In the genomic region with DNA sequence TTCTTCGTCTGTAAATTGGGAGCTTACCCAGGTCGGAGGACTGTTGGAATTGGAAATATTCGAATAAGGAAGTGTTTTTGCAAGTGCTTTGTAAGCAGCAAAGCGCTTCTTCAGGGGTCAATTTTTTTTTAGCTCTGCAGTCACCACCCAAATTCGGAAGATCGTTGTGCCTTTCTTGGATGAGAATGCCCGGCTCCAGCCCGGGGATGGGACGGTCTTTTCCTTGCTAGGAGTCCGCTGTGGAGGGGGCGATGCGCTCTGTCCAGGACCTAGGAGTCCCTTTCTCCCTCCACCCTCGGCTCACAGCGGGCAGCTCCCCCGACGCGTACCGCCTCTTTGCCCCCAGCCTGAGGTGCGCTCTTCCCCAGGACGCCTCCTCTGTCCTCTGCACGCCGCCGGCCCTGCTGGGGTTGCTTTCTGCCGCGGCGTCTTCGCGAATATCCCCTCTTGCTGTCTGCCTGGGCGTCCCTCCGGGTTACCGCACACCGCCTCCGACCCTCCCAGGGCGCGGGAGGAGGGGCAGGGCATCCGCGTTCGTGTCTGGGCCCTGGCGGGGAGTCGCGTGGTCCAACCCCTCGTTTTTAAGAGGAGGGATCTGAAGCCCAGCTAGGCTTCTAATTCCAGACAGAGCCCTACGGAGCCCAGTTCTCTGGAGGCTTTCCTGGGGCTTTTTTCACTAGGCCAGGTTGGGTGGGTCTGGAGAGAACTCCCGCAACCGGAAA, we compare ENCODE assay signal across 11 cellular contexts.
DNase-seq lines count a peak whose midpoint lies in the region; ATAC-seq lines count a peak whose summit lies in the region.
"Had no signal": no experiment of that assay in that cellular context is flagged by ENCODE, and none has a peak within 500 bp of the region (broad histone marks: within the 10 kb centered on the region; RNA-seq: fewer than 3 reads in every experiment).

No MANE protein-coding gene starts in this region.

- H3K4me3 Mint-ChIP-seq in activated naive CD4-positive, alpha-beta T cell treated with anti-CD3 and anti-CD28 coated beads for 36 hours = peak overlapping the region; percentile 41
- H3K4me3 Mint-ChIP-seq in T-helper 17 cell = peak overlapping the region; percentile 69
- H3K4me3 Mint-ChIP-seq in stimulated activated effector memory CD8-positive, alpha-beta T cell treated with anti-CD3 and anti-CD28 coated beads, Interleukin-12 subunit alpha, Interleukin-12 subunit beta, amount 100 ng/mL, for 72 hours = peak overlapping the region; percentile 63

- no peak for DNase-seq in activated naive CD4-positive, alpha-beta T cell treated with anti-CD3 and anti-CD28 coated beads for 36 hours
- DNase-seq in activated naive CD4-positive, alpha-beta T cell treated with Interleukin-2 at 50 U/mL for 16 hours = no peak
- DNase-seq in T-helper 17 cell (no peak), HPDE6-E6E7 (ENCODE audit: extremely low spot score) (no peak), iPS-NIHi11 (ENCODE audit: low spot score) (no peak), NCI-H774 (lab: John Stamatoyannopoulos, UW) (no peak)
- DNase-seq in stimulated activated effector memory CD8-positive, alpha-beta T cell treated with anti-CD3 and anti-CD28 coated beads, Interleukin-12 subunit alpha, Interleukin-12 subunit beta, amount 100 ng/mL, for 72 hours (ENCODE audit: low spot score in 2 of 2) = no peak
- DNase-seq: activated effector memory CD4-positive, alpha-beta T cell treated with anti-CD3 and anti-CD28 coated beads, Interleukin-2, amount 50 U/mL, for 16 hours; BE2C had no signal

- intact Hi-C loops in activated naive CD4-positive, alpha-beta T cell treated with anti-CD3 and anti-CD28 coated beads for 36 hours (cut with micrococcal nuclease) = no loop called here

- no peaks in the 10 kb centered on the region for H3K9me3 Mint-ChIP-seq in activated naive CD4-positive, alpha-beta T cell treated with anti-CD3 and anti-CD28 coated beads for 36 hours
- H3K9me3 Mint-ChIP-seq in stimulated activated effector memory CD8-positive, alpha-beta T cell treated with anti-CD3 and anti-CD28 coated beads, Interleukin-12 subunit alpha, Interleukin-12 subunit beta, amount 100 ng/mL, for 72 hours = no peaks in the 10 kb centered on the region

- peak; percentile 24 for ATAC-seq in T-helper 17 cell
- ATAC-seq in stimulated activated effector memory CD8-positive, alpha-beta T cell treated with anti-CD3 and anti-CD28 coated beads, Interleukin-12 subunit alpha, Interleukin-12 subunit beta, amount 100 ng/mL, for 72 hours = peak; percentile 17

- CTCF ChIA-PET in activated naive CD4-positive, alpha-beta T cell treated with anti-CD3 and anti-CD28 coated beads for 36 hours (lab: Charles Lee) = interaction anchor here (1.5 kb wide), 1 partner anchor 44 kb away, joined by 3 read pairs; no protein-coding TSS in a partner anchor

- no peaks in the 10 kb centered on the region for H3K36me3 Mint-ChIP-seq in activated naive CD4-positive, alpha-beta T cell treated with anti-CD3 and anti-CD28 coated beads for 36 hours (ENCODE audit: low read depth)
- peaks cover 2% of the 10 kb centered on the region for H3K36me3 Mint-ChIP-seq in T-helper 17 cell (ENCODE audit: low read depth)
- H3K36me3 Mint-ChIP-seq in stimulated activated effector memory CD8-positive, alpha-beta T cell treated with anti-CD3 and anti-CD28 coated beads, Interleukin-12 subunit alpha, Interleukin-12 subunit beta, amount 100 ng/mL, for 72 hours = peaks cover 9% of the 10 kb centered on the region

- H3K9me3 ChIP-seq in T-helper 17 cell (ENCODE audit: control insufficient read depth, low read length, poor library complexity, severe bottlenecking) = peaks cover 4% of the 10 kb centered on the region
- H3K9me3 ChIP-seq: BE2C, SK-N-SH had no signal

- H3K27me3 Mint-ChIP-seq in activated naive CD4-positive, alpha-beta T cell treated with anti-CD3 and anti-CD28 coated beads for 36 hours (ENCODE audit: low read depth) = peaks cover 67% of the 10 kb centered on the region
- peaks cover 82% of the 10 kb centered on the region for H3K27me3 Mint-ChIP-seq in T-helper 17 cell

- no peak overlapping the region for H3K27ac Mint-ChIP-seq in activated naive CD4-positive, alpha-beta T cell treated with anti-CD3 and anti-CD28 coated beads for 36 hours
- no peak overlapping the region for H3K27ac Mint-ChIP-seq in T-helper 17 cell
- no peak overlapping the region for H3K27ac Mint-ChIP-seq in stimulated activated effector memory CD8-positive, alpha-beta T cell treated with anti-CD3 and anti-CD28 coated beads, Interleukin-12 subunit alpha, Interleukin-12 subunit beta, amount 100 ng/mL, for 72 hours

- peak overlapping the region; percentile 28 for H3K4me3 ChIP-seq in iPS-11a (ENCODE audit: low read depth, low read length)

- peaks cover 45% of the 10 kb centered on the region for H3K4me1 Mint-ChIP-seq in activated naive CD4-positive, alpha-beta T cell treated with anti-CD3 and anti-CD28 coated beads for 36 hours (ENCODE audit: low read depth)
- H3K4me1 Mint-ChIP-seq in T-helper 17 cell = peaks cover 36% of the 10 kb centered on the region
- peaks cover 51% of the 10 kb centered on the region for H3K4me1 Mint-ChIP-seq in stimulated activated effector memory CD8-positive, alpha-beta T cell treated with anti-CD3 and anti-CD28 coated beads, Interleukin-12 subunit alpha, Interleukin-12 subunit beta, amount 100 ng/mL, for 72 hours
